Comparison of ENCODE assay signal across 33 cellular contexts in genomic region chr15:35166730-35167359, GRCh38.
DNase-seq lines count a peak whose midpoint lies in the region; ATAC-seq, FAIRE-seq and TF ChIP-seq lines count a peak whose summit lies in the region.
"Had no signal": no experiment of that assay in that cellular context is flagged by ENCODE, and none has a peak within 500 bp of the region (broad histone marks: within the 10 kb centered on the region; RNA-seq: fewer than 3 reads in every experiment).

No MANE protein-coding gene starts in this region.

- no peak for TF ChIP-seq CTCF in A673 (conservative IDR thresholded peaks at IDR 0.05; ENCODE audit: low read depth, low read length)
- TF ChIP-seq CTCF in K562 (IDR thresholded peaks at IDR 0.05 in 2 of 3, conservative IDR thresholded peaks at IDR 0.05 in 1 of 3; ENCODE audit: insufficient read depth in 2 of 3, low read depth in 1 of 3, low read length in 3 of 3): no peak
- no peak for TF ChIP-seq CTCF in hepatocyte (IDR thresholded peaks at IDR 0.05; ENCODE audit: poor library complexity)
- no peak for TF ChIP-seq CTCF in gastrocnemius medialis (IDR thresholded peaks at IDR 0.05 in 4 of 5, conservative IDR thresholded peaks at IDR 0.05 in 1 of 5)
- no peak for TF ChIP-seq CTCF in mucosa of descending colon (IDR thresholded peaks at IDR 0.05)

- in situ Hi-C loops in K562 (cut with MboI): no loop called here
- in situ Hi-C loops in gastrocnemius medialis (cut with MboI; ENCODE audit: low sequenced_read_pairs in 4 of 4): no loop called here

- no peaks in the 10 kb centered on the region for H3K9me3 ChIP-seq in A673 (ENCODE audit: low read depth, low read length, poor library complexity, severe bottlenecking)
- H3K9me3 ChIP-seq in K562 (replicated peaks; ENCODE audit: control insufficient read depth, insufficient read depth, low read depth, low read length): no peaks in the 10 kb centered on the region
- no peaks in the 10 kb centered on the region for H3K9me3 ChIP-seq in hepatocyte (ENCODE audit: low read depth)
- H3K9me3 ChIP-seq in gastrocnemius medialis: no peaks in the 10 kb centered on the region
- H3K9me3 ChIP-seq in mucosa of descending colon: no peaks in the 10 kb centered on the region
- H3K9me3 ChIP-seq: ascending aorta, HAP-1, pancreas, suprapubic skin had no signal

- H2AFZ ChIP-seq in K562 (ENCODE audit: low read depth, low read length) (peak overlapping the region; percentile 86), hepatocyte (no peak overlapping the region)

- peak; percentile 96 for FAIRE-seq in K562 (lab: Jason Lieb, UNC)
- FAIRE-seq: HepG2, pancreas had no signal

- WGBS in K562 (ENCODE audit: insufficient coverage, low coverage, missing lambda C conversion rate): 0% methylated on average over 3 of the region's 3 CpGs
- 50% methylated on average over 3 of the region's 3 CpGs for WGBS in hepatocyte (ENCODE audit: low lambda C conversion rate, missing lambda C conversion rate)

- BruUV-seq in A673 (replicated peaks; lab: Mats Ljungman, UMichigan): no TSS peak
- BruUV-seq in K562 (replicated peaks; lab: Mats Ljungman, UMichigan): TSS peak; percentile 66

- ATAC-seq in K562: peak; percentile 92
- ATAC-seq in gastrocnemius medialis: no peak
- ATAC-seq in mucosa of descending colon: no peak
- ATAC-seq: activated CD8-positive, alpha-beta memory T cell treated with anti-CD3 and anti-CD28 coated beads, Interleukin-2, amount 10 ng/mL, durations not matched to agents 7 days and 5 days; activated T-cell treated with anti-CD3 and anti-CD28 coated beads, Interleukin-2, amount 50 U/mL, for 4 hours; effector memory CD8-positive, alpha-beta T cell; esophagus mucosa; HepG2; left colon; pancreas had no signal

- H3K4me2 ChIP-seq in K562 (ENCODE audit: insufficient read depth, low read length) (peak overlapping the region; percentile 57), hepatocyte (no peak overlapping the region)

- H3K9me2 ChIP-seq in hepatocyte (replicated peaks; ENCODE audit: insufficient read depth): no peaks in the 10 kb centered on the region

- DNase-seq in A673 (ENCODE audit: low spot score) (peak; percentile 71), OCI-M1 (lab: John Stamatoyannopoulos, UW) (peak; percentile 96), K562 (ENCODE audit: extremely low read depth in 1 of 4, low spot score in 3 of 4) (peak; percentile 74 to 93 (median 81)), hepatocyte (ENCODE audit: low spot score) (peak; percentile 8), CD1c-positive myeloid dendritic cell (ENCODE audit: extremely low spot score) (no peak), gastrocnemius medialis (no peak), mucosa of descending colon (no peak)
- no peak for DNase-seq in stimulated activated naive CD4-positive, alpha-beta T cell (lab: John Stamatoyannopoulos, UW)
- DNase-seq: 8988T; activated CD4-positive, alpha-beta T cell treated with anti-CD3 and anti-CD28 coated beads, Interleukin-2, amount 50 U/mL, for 4 hours; activated CD8-positive, alpha-beta memory T cell treated with anti-CD3 and anti-CD28 coated beads, Interleukin-2, amount 10 ng/mL, durations not matched to agents 7 days and 5 days; activated gamma-delta T cell; activated naive CD8-positive, alpha-beta T cell treated with anti-CD3 and anti-CD28 coated beads, Interleukin-2, amount 10 ng/mL, durations not matched to agents 7 days and 5 days; activated T-cell treated with anti-CD3 and anti-CD28 coated beads, Interleukin-2, amount 50 U/mL, for 4 hours; CD4-positive, CD25-positive, alpha-beta regulatory T cell; cortex of kidney; effector memory CD8-positive, alpha-beta T cell; foreskin melanocyte; left colon; mammary epithelial cell; NCI-H1436; NCI-H345; pancreas; retina; SIG-M5; stimulated activated naive CD4-positive, alpha-beta T cell treated with Interleukin-2 at 50 U/mL for 16 hours had no signal

- peak; percentile 57; the same call in 1 of the 2 replicates for TF ChIP-seq POLR2A in K562 (conservative IDR thresholded peaks at IDR 0.05)
- TF ChIP-seq POLR2A in gastrocnemius medialis (IDR thresholded peaks at IDR 0.05): no peak

- H3K4me3 ChIP-seq in A673 (ENCODE audit: low read depth, low read length, poor library complexity, severe bottlenecking) (no peak overlapping the region), K562 (no peak overlapping the region), hepatocyte (no peak overlapping the region), gastrocnemius medialis (no peak overlapping the region), mucosa of descending colon (no peak overlapping the region)
- H3K4me3 ChIP-seq: ascending aorta, cardiac muscle cell, HAP-1, pancreas, skin epidermis, suprapubic skin had no signal

- CTCF ChIA-PET in A673 (lab: Charles Lee) (no interaction called here), K562 (lab: Yijun Ruan, JAX; ENCODE audit: low intra/inter-chr PET ratio) (no interaction called here)

- intact Hi-C loops in A673 (cut with micrococcal nuclease; ENCODE audit: unreplicated experiment) (no loop called here), K562 (cut with micrococcal nuclease) (loop anchor here (5.0 kb wide), 1 partner anchor 180 kb away; the partner anchor contains the start of gene ZNF770), gastrocnemius medialis (cut with DNase I; ENCODE audit: low total_unique reads) (no loop called here), mucosa of descending colon (cut with DNase I, micrococcal nuclease) (no loop called here)

- peak overlapping the region in 1 of 2 experiments; percentile 60; a peak in 2 of 4 replicates for H3K9ac ChIP-seq in K562 (ENCODE audit: insufficient read depth in 1 of 2, low read depth in 2 of 2, low read length in 2 of 2)

- H3K27me3 ChIP-seq in A673 (replicated peaks; ENCODE audit: insufficient read depth, low read depth, low read length, poor library complexity) (no peaks in the 10 kb centered on the region), K562 (ENCODE audit: control insufficient read depth in 2 of 2, insufficient read depth in 2 of 2, low read length in 2 of 2) (no peaks in the 10 kb centered on the region), hepatocyte (no peaks in the 10 kb centered on the region), gastrocnemius medialis (no peaks in the 10 kb centered on the region)
- H3K27me3 ChIP-seq: ascending aorta, cardiac muscle cell, pancreas, suprapubic skin had no signal

- H4K20me1 ChIP-seq in K562 (replicated peaks; ENCODE audit: control insufficient read depth, insufficient read depth, low read length): no peaks in the 10 kb centered on the region
- H4K20me1 ChIP-seq in hepatocyte (ENCODE audit: insufficient read depth, poor library complexity, severe bottlenecking): no peaks in the 10 kb centered on the region

- POLR2A ChIA-PET in A673 (lab: Charles Lee; ENCODE audit: low non-redundant PET): no interaction called here
- POLR2A ChIA-PET in K562 (lab: Yijun Ruan, JAX): interaction anchor here (1.3 to 2.2 kb wide), 3 partner anchors 9 to 17 kb away, joined by 3 to 9 read pairs (median 4); no protein-coding TSS in a partner anchor

- H3K9me1 ChIP-seq in K562 (ENCODE audit: control insufficient read depth, insufficient read depth, low read length): no peaks in the 10 kb centered on the region

- no peak for TF ChIP-seq RAD21 in K562 (CRISPR knock-in tag; conservative IDR thresholded peaks at IDR 0.05 in 1 of 2, IDR thresholded peaks at IDR 0.05 in 1 of 2)

- peak; percentile 97 for TF ChIP-seq EP300 in K562 (IDR thresholded peaks at IDR 0.05; ENCODE audit: low read length)

- H3K27ac ChIP-seq in A673 (ENCODE audit: low read depth, low read length, poor library complexity, severe bottlenecking) (no peak overlapping the region), K562 (ENCODE audit: extremely low read depth, low read depth, low read length) (peak overlapping the region; percentile 94), hepatocyte (no peak overlapping the region), gastrocnemius medialis (no peak overlapping the region)
- H3K27ac ChIP-seq: ascending aorta, cardiac muscle cell, pancreas, skin epidermis, suprapubic skin had no signal

- H3K79me2 ChIP-seq in K562 (ENCODE audit: control insufficient read depth, insufficient read depth, low read length) (no peaks in the 10 kb centered on the region), hepatocyte (no peaks in the 10 kb centered on the region)

- H3K4me1 ChIP-seq in A673 (ENCODE audit: insufficient read depth, low read length, poor library complexity, severe bottlenecking) (peaks cover 27% of the 10 kb centered on the region), K562 (replicated peaks in 1 of 2; ENCODE audit: control insufficient read depth in 2 of 2, insufficient read depth in 2 of 2, low read length in 2 of 2) (peaks cover 6 to 40% of the 10 kb centered on the region in 2 experiments; a peak in 4 of 5 replicates), hepatocyte (ENCODE audit: insufficient read depth) (no peaks in the 10 kb centered on the region), gastrocnemius medialis (no peaks in the 10 kb centered on the region), mucosa of descending colon (ENCODE audit: low read depth) (no peaks in the 10 kb centered on the region)
- H3K4me1 ChIP-seq: ascending aorta, pancreas, suprapubic skin had no signal

- H3K36me3 ChIP-seq in A673 (ENCODE audit: insufficient read depth, low read length, poor library complexity, severe bottlenecking) (no peaks in the 10 kb centered on the region), K562 (ENCODE audit: control insufficient read depth, insufficient read depth, low read length) (no peaks in the 10 kb centered on the region), hepatocyte (replicated peaks; ENCODE audit: insufficient read depth, low read depth) (no peaks in the 10 kb centered on the region), gastrocnemius medialis (no peaks in the 10 kb centered on the region), mucosa of descending colon (ENCODE audit: low read depth) (no peaks in the 10 kb centered on the region)
- H3K36me3 ChIP-seq: ascending aorta, cardiac muscle cell, HAP-1, pancreas, suprapubic skin had no signal

TF ChIP-seq in K562, 482 proteins besides CTCF, POLR2A, EP300 and RAD21 (continues in another document):
- TF ChIP-seq SNRNP70 (optimal IDR thresholded peaks at IDR 0.05; ENCODE audit: low read depth, low read length) (no peak), NFIC (IDR thresholded peaks at IDR 0.05) (peak; percentile 88), MECOM (CRISPR knock-in tag; IDR thresholded peaks at IDR 0.05) (peak; percentile 39; the same call in 1 of the 2 replicates), NR2C1 (IDR thresholded peaks at IDR 0.05) (no peak), NR2C1 (tag; IDR thresholded peaks at IDR 0.05) (0 out of 2 replicates have a peak, but pooled peaks have one; percentile 42), CREM (IDR thresholded peaks at IDR 0.05; ENCODE audit: low read depth) (peak; percentile 62)

Comparison
In these comparisons a context has a peak if more than half of its experiments do, and no peak if none do; other contexts are left out.
1. DNase-seq: peak in A673 (single experiment), OCI-M1 (single experiment), K562 (4 of 4) and hepatocyte (single experiment); none in CD1c-positive myeloid dendritic cell (single experiment), stimulated activated naive CD4-positive, alpha-beta T cell (0 of 6), gastrocnemius medialis (0 of 2) and mucosa of descending colon (0 of 3).